ENCODE assay signal across 8 cellular contexts in the genomic region with DNA sequence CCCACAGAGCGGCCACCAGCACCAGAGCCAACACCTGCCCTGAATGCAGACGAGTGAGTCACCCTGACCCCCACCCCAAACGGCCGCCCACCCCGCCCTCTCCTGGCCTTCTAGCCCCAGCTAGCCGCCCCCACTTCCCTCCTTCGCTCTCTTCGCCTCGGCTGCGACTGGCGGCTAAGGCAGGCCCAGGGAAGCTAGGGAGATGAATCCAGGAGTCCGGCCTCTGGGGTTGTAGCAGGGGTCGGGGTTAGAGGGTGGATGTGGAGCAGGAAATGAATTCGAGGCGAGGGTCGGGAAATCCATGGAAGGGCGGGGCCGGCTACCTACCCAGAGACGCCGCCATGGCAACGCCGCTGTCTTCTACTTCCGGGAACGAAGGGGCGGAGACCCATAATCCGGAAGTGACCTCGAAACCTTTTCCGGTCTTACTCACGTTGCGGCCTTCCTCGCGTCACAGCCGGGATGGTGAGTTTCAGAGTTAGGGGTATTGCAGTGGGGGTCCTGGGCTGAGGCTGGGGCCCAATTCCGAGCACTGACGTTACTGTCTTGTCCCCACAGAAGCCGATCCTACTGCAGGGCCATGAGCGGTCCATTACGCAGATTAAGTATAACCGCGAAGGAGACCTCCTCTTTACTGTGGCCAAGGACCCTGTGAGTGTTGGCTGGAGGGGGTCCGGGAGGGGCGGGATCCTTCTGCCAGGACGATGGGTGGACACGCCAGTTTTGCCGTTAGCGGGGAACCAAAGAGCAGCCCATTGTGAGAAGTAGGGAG. TPM values are rescaled to one million over a fixed set of nuclear protein-coding genes. Genes with fewer than 3 reads are reported as not detected.
DNase-seq lines count a peak whose midpoint lies in the region; ATAC-seq and TF ChIP-seq lines count a peak whose summit lies in the region.

A gene (plus strand): TSS at position 428 of the 772 bp plus-strand sequence. CDS start 35 bp downstream, at position 463.
A gene (minus strand): TSS at position 374 of the 772 bp plus-strand sequence. CDS start 31 bp downstream, at position 343.

- peaks cover 6 to 63% (median 27%) of the 10 kb centered on the region in 4 donors for H3K4me1 Mint-ChIP-seq in CD4-positive, CD25-positive, alpha-beta regulatory T cell

- CTCF ChIA-PET in activated CD8-positive, alpha-beta memory T cell treated with anti-CD3 and anti-CD28 coated beads for 36 hours (lab: Charles Lee), result interaction anchor here (1.8 kb wide), 1 partner anchor 25 kb away, joined by 4 read pairs; a partner anchor contains a TSS

- no peaks in the 10 kb centered on the region for H3K9me3 ChIP-seq in CD4-positive, CD25-positive, alpha-beta regulatory T cell (ENCODE audit: control insufficient read depth in 2 of 2, low read length in 2 of 2)
- H3K9me3 ChIP-seq in effector memory CD4-positive, alpha-beta T cell (ENCODE audit: control insufficient read depth, low read length), result no peaks in the 10 kb centered on the region
- no peaks in the 10 kb centered on the region for H3K9me3 ChIP-seq in lung (ENCODE audit: control insufficient read depth in 2 of 2, insufficient read depth in 1 of 2, low read length in 1 of 2)

- peaks cover 21% of the 10 kb centered on the region for H3K36me3 Mint-ChIP-seq in CD4-positive, CD25-positive, alpha-beta regulatory T cell

- H3K27me3 ChIP-seq in CD4-positive, CD25-positive, alpha-beta regulatory T cell (ENCODE audit: control insufficient read depth, insufficient read depth, low read length), result no peaks in the 10 kb centered on the region
- no peaks in the 10 kb centered on the region for H3K27me3 ChIP-seq in effector memory CD4-positive, alpha-beta T cell (replicated peaks; ENCODE audit: control insufficient read depth, insufficient read depth, low read length, poor library complexity, severe bottlenecking)
- H3K27me3 ChIP-seq in lung (ENCODE audit: control insufficient read depth, insufficient read depth), result no peaks in the 10 kb centered on the region

- peak; percentile 91 to 94 for ATAC-seq in CD4-positive, CD25-positive, alpha-beta regulatory T cell (ENCODE audit: low read depth in 2 of 2)
- peak; percentile 92 for ATAC-seq in GM19455 (IDR thresholded peaks at IDR 0.05; ENCODE audit: unreplicated experiment)
- peak; percentile 92 for ATAC-seq in lung (ENCODE audit: insufficient read depth, low FRiP score)

- H3K4me1 ChIP-seq in CD4-positive, CD25-positive, alpha-beta regulatory T cell (ENCODE audit: control insufficient read depth, insufficient read depth, low read length, poor library complexity, severe bottlenecking), result peaks cover 33% of the 10 kb centered on the region
- H3K4me1 ChIP-seq in effector memory CD4-positive, alpha-beta T cell (ENCODE audit: control insufficient read depth, insufficient read depth, low read length, poor library complexity, severe bottlenecking), result peaks cover 20% of the 10 kb centered on the region
- peaks cover 10 to 14% of the 10 kb centered on the region in 2 donors for H3K4me1 ChIP-seq in lung (ENCODE audit: control insufficient read depth in 2 of 2, insufficient read depth in 2 of 2, low read length in 2 of 2)

- H3K4me3 ChIP-seq in CD4-positive, CD25-positive, alpha-beta regulatory T cell (ENCODE audit: low read depth, low read length), result peak within 1 kb of the TSS; percentile 87
- H3K4me3 ChIP-seq in effector memory CD4-positive, alpha-beta T cell (ENCODE audit: insufficient read depth, low read depth, low read length, poor library complexity, severe bottlenecking), result peak within 1 kb of the TSS; percentile 70
- H3K4me3 ChIP-seq in lung, result peak within 1 kb of the TSS; percentile 83

- H3K27ac ChIP-seq in CD4-positive, CD25-positive, alpha-beta regulatory T cell (ENCODE audit: insufficient read depth, low read length, poor library complexity, severe bottlenecking), result peak within 1 kb of the TSS; percentile 96
- peak within 1 kb of the TSS; percentile 96 for H3K27ac ChIP-seq in effector memory CD4-positive, alpha-beta T cell (ENCODE audit: insufficient read depth, low read length, poor library complexity, severe bottlenecking)
- H3K27ac ChIP-seq in lung (ENCODE audit: low read depth in 1 of 2, low read length in 1 of 2), result peak within 1 kb of the TSS; percentile 93 to 94

- POLR2A ChIA-PET in activated CD8-positive, alpha-beta memory T cell treated with anti-CD3 and anti-CD28 coated beads for 36 hours (lab: Charles Lee), result interaction anchor here (1.1 kb wide), 1 partner anchor 17 kb away, joined by 3 read pairs; a partner anchor contains a TSS

- WGBS in lung, 2 donors, result 0% methylated on average over 46 of the region's 46 CpGs

- no peaks in the 10 kb centered on the region for H3K27me3 Mint-ChIP-seq in CD4-positive, CD25-positive, alpha-beta regulatory T cell

- H3K4me3 Mint-ChIP-seq in CD4-positive, CD25-positive, alpha-beta regulatory T cell, result peak within 1 kb of the TSS; percentile 97 to 100 (median 98)

- no peaks in the 10 kb centered on the region for H3K9me3 Mint-ChIP-seq in CD4-positive, CD25-positive, alpha-beta regulatory T cell

- peak within 1 kb of the TSS; percentile 94 to 99 (median 99) for H3K27ac Mint-ChIP-seq in CD4-positive, CD25-positive, alpha-beta regulatory T cell

- TF ChIP-seq CTCF in lung (IDR thresholded peaks at IDR 0.05; ENCODE audit: control extremely low read depth, extremely low read depth), result no peak

- DNase-seq in CD4-positive, CD25-positive, alpha-beta regulatory T cell, result peak; percentile 92 to 94 (median 92)
- DNase-seq in HS-27A (ENCODE audit: low read depth) (peak; percentile 77), NOMO-1 (lab: John Stamatoyannopoulos, UW; ENCODE audit: unreplicated experiment in 2 of 2) (peak; percentile 63 to 84), lung (ENCODE audit: low spot score) (peak; percentile 94)
- peak; percentile 85 to 91 (median 86) for DNase-seq in effector memory CD4-positive, alpha-beta T cell
- DNase-seq in stimulated activated CD4-positive, alpha-beta T cell treated with anti-CD3 and anti-CD28 coated beads, TNF-alpha, amount 100 ng/mL, for 4 hours (ENCODE audit: low read depth in 3 of 3), result peak; percentile 70 to 88 (median 87)

- peaks cover 26% of the 10 kb centered on the region for H3K36me3 ChIP-seq in CD4-positive, CD25-positive, alpha-beta regulatory T cell (ENCODE audit: control insufficient read depth, insufficient read depth, low read length)
- H3K36me3 ChIP-seq in effector memory CD4-positive, alpha-beta T cell (ENCODE audit: control insufficient read depth, insufficient read depth, low read length), result peaks cover 10% of the 10 kb centered on the region
- peaks cover 4 to 25% of the 10 kb centered on the region in 2 donors for H3K36me3 ChIP-seq in lung (ENCODE audit: control insufficient read depth in 2 of 2, insufficient read depth in 2 of 2, low read length in 2 of 2)

RNA-seq across cellular contexts. Expression of the first gene that starts in this region (rescaled TPM):
- total RNA-seq in CD4-positive, CD25-positive, alpha-beta regulatory T cell, result 123 TPM
- polyA plus RNA-seq in CD4-positive, CD25-positive, alpha-beta regulatory T cell, result 100 to 1,000 TPM; 191 to 216 (median 204) TPM
- 100 to 1,000 TPM; 387 to 402 TPM for total RNA-seq in activated CD8-positive, alpha-beta memory T cell treated with anti-CD3 and anti-CD28 coated beads for 36 hours
- 100 to 1,000 TPM in 1 of 2 donors, 10 to 100 TPM in 1; 81.0 to 153 TPM for total RNA-seq in lung
- polyA plus RNA-seq in lung, result 100 to 1,000 TPM; 218 to 255 TPM

RNA-seq across cellular contexts. Expression of the second gene that starts in this region (rescaled TPM):
- 14.2 TPM for total RNA-seq in CD4-positive, CD25-positive, alpha-beta regulatory T cell
- polyA plus RNA-seq in CD4-positive, CD25-positive, alpha-beta regulatory T cell, result 1 to 10 TPM; 4.6 to 6.2 (median 5.5) TPM
- 10 to 100 TPM in 1 of 2 experiments, 1 to 10 TPM in 1; 9.2 to 12.0 TPM for total RNA-seq in activated CD8-positive, alpha-beta memory T cell treated with anti-CD3 and anti-CD28 coated beads for 36 hours
- 10 to 100 TPM; 29.8 to 30.2 TPM for total RNA-seq in lung
- 10 to 100 TPM; 17.1 to 17.5 TPM for polyA plus RNA-seq in lung

Comparison
In these comparisons a context has a peak if more than half of its experiments do, and no peak if none do; other contexts are left out.
1. Peak in every context shown above with its lines: DNase-seq, ATAC-seq, H3K4me3 ChIP-seq and H3K27ac ChIP-seq.